Comparison of ENCODE assay signal across 15 cellular contexts in genomic region chr19:13040232-13040915, GRCh38. TPM values are rescaled to one million over a fixed set of nuclear protein-coding genes. Genes with fewer than 3 reads are reported as not detected.
DNase-seq lines count a peak whose midpoint lies in the region; ATAC-seq lines count a peak whose summit lies in the region.
"Had no signal": no experiment of that assay in that cellular context is flagged by ENCODE, and none has a peak within 500 bp of the region (broad histone marks: within the 10 kb centered on the region; RNA-seq: fewer than 3 reads in every experiment).

No MANE protein-coding gene starts in this region.

- H3K79me1 ChIP-seq in mesenchymal stem cell (replicated peaks; ENCODE audit: low read length, poor library complexity, severe bottlenecking): no peaks in the 10 kb centered on the region

- peak overlapping the region; percentile 52 for H3K9ac ChIP-seq in GM23248
- H3K9ac ChIP-seq in mesenchymal stem cell (ENCODE audit: low read length): peak overlapping the region; percentile 67

- H4K8ac ChIP-seq in mesenchymal stem cell (ENCODE audit: low read length): no peak overlapping the region

- H3K9me2 ChIP-seq in GM23248 (ENCODE audit: insufficient read depth): no peaks in the 10 kb centered on the region

- H2BK12ac ChIP-seq in mesenchymal stem cell (ENCODE audit: low read length in 2 of 2): no peak overlapping the region

- H3F3A ChIP-seq in GM23248 (ENCODE audit: insufficient read depth): peaks cover 46% of the 10 kb centered on the region

- H2AFZ ChIP-seq in GM23248: no peak overlapping the region
- H2AFZ ChIP-seq in mesenchymal stem cell (ENCODE audit: low read depth, low read length): no peak overlapping the region

- H4K91ac ChIP-seq in mesenchymal stem cell (ENCODE audit: low read length): no peak overlapping the region

- intact Hi-C loops in sciatic nerve (cut with DNase I): no loop called here

- ATAC-seq in sciatic nerve: no peak

- in situ Hi-C loops in GM23248 (cut with MboI): no loop called here

- no peak overlapping the region for H3K14ac ChIP-seq in mesenchymal stem cell (ENCODE audit: low read length in 2 of 2)

- no peak overlapping the region for H3K4me3 ChIP-seq in GM23248
- peak overlapping the region in 1 of 2 experiments; percentile 35 for H3K4me3 ChIP-seq in mesenchymal stem cell (ENCODE audit: insufficient read depth in 1 of 2, low read depth in 1 of 2, low read length in 2 of 2)
- H3K4me3 ChIP-seq: smooth muscle cell had no signal

- no peak overlapping the region for H2BK15ac ChIP-seq in mesenchymal stem cell (ENCODE audit: low read depth, poor library complexity, severe bottlenecking)

- DNase-seq in GM23248 (peak; percentile 35), mesenchymal stem cell (no peak), substantia nigra (lab: John Stamatoyannopoulos, UW) (peak in 1 of 49 donors; percentile 58), sciatic nerve (ENCODE audit: low spot score) (no peak), NK-92 (lab: John Stamatoyannopoulos, UW; ENCODE audit: unreplicated experiment) (no peak), HuH-7 (ENCODE audit: low spot score) (no peak)
- DNase-seq in activated naive CD4-positive, alpha-beta T cell treated with Interleukin-2 at 50 U/mL for 16 hours: no peak
- DNase-seq: activated CD4-positive, alpha-beta T cell treated with anti-CD3 and anti-CD28 coated beads, Interleukin-2, amount 50 U/mL, for 4 hours; Calu3; dermis blood vessel endothelial cell; NCI-H146; stimulated activated naive CD4-positive, alpha-beta T cell treated with Interleukin-2 at 50 U/mL for 16 hours had no signal

- H3K23ac ChIP-seq in mesenchymal stem cell (ENCODE audit: low read length in 2 of 2): no peak overlapping the region

- no peak overlapping the region for H3K18ac ChIP-seq in mesenchymal stem cell (ENCODE audit: low read depth in 1 of 2, low read length in 2 of 2)

- H2BK5ac ChIP-seq in mesenchymal stem cell (ENCODE audit: low read depth, low read length, poor library complexity, severe bottlenecking): no peak overlapping the region

- WGBS in GM23248 (ENCODE audit: low coverage in 1 of 2, low lambda C conversion rate in 2 of 2, missing lambda C conversion rate in 2 of 2), 2 experiments: 24 to 31% methylated on average over 15 of the region's 15 CpGs
- WGBS in mesenchymal stem cell: 88% methylated on average over 15 of the region's 15 CpGs

- H3K36me3 ChIP-seq in GM23248 (ENCODE audit: low read depth): no peaks in the 10 kb centered on the region
- H3K36me3 ChIP-seq in mesenchymal stem cell (ENCODE audit: control insufficient read depth in 1 of 2, insufficient read depth in 2 of 2, low read depth in 1 of 2, low read length in 2 of 2): peaks cover 3 to 46% of the 10 kb centered on the region in 2 experiments

- H2BK120ac ChIP-seq in mesenchymal stem cell (ENCODE audit: low read depth, low read length): no peak overlapping the region

- H4K20me1 ChIP-seq in GM23248 (ENCODE audit: insufficient read depth): no peaks in the 10 kb centered on the region

- H3K27me3 ChIP-seq in GM23248 (replicated peaks; ENCODE audit: insufficient read depth) (no peaks in the 10 kb centered on the region), mesenchymal stem cell (ENCODE audit: control insufficient read depth in 1 of 2, insufficient read depth in 1 of 2, low read length in 2 of 2) (no peaks in the 10 kb centered on the region)

- no peak overlapping the region for H3K4ac ChIP-seq in mesenchymal stem cell (ENCODE audit: low read depth in 1 of 2, low read length in 2 of 2)

- H3K79me2 ChIP-seq in GM23248 (ENCODE audit: insufficient read depth): peaks cover 100% of the 10 kb centered on the region

- H3K9me3 ChIP-seq in GM23248 (ENCODE audit: low read depth) (no peaks in the 10 kb centered on the region), mesenchymal stem cell (ENCODE audit: control insufficient read depth, low read length) (no peaks in the 10 kb centered on the region)

- H2AK5ac ChIP-seq in mesenchymal stem cell (ENCODE audit: low read length, severe bottlenecking): peak overlapping the region; percentile 46

- H3K4me1 ChIP-seq in GM23248 (ENCODE audit: insufficient read depth) (peaks cover 94% of the 10 kb centered on the region), mesenchymal stem cell (ENCODE audit: control insufficient read depth, insufficient read depth, low read depth, low read length) (peaks cover 41% of the 10 kb centered on the region)

- H3K27ac ChIP-seq in GM23248 (peak overlapping the region; percentile 94), cingulate gyrus (ENCODE audit: low read depth, low read length) (peak overlapping the region; percentile 62), mesenchymal stem cell (ENCODE audit: low read length, poor library complexity, severe bottlenecking) (no peak overlapping the region), substantia nigra (ENCODE audit: low read depth, low read length, poor library complexity, severe bottlenecking) (peak overlapping the region; percentile 80)
- H3K27ac ChIP-seq: HL-60 had no signal

- peak overlapping the region; percentile 21 for H3K4me2 ChIP-seq in GM23248 (ENCODE audit: unreplicated experiment)
- no peak overlapping the region for H3K4me2 ChIP-seq in mesenchymal stem cell (ENCODE audit: low read length, poor library complexity, severe bottlenecking)
- H3K4me2 ChIP-seq: smooth muscle cell had no signal

RNA-seq across cellular contexts. Expression of gene NFIX, which starts 45.1 kb away (rescaled TPM):
- total RNA-seq in GM23248 (2014; rRNA removed; shearing (Covaris generic)): 71.0 and 81.4 TPM in 2 replicates
- 59.2 and 60.8 TPM in 2 replicates for polyA plus RNA-seq in GM23248 (2016; fragmentation: Nextera tagmentation; extraction: Ambion mirVana)
- 4.6 TPM for polyA plus RNA-seq in mesenchymal stem cell (2013, experiment 1 of 2)
- 4.6 TPM for polyA plus RNA-seq in mesenchymal stem cell (2013, experiment 2 of 2)
- total RNA-seq in sciatic nerve: 131 TPM
